Comparison of ENCODE assay signal across 9 cellular contexts in genomic region chr7:130912086-130912909, GRCh38.
A peak's percentile ranks its signal among the peaks of the same experiment; 100 is the strongest.
DNase-seq lines count a peak whose midpoint lies in the region; ATAC-seq, FAIRE-seq and TF ChIP-seq lines count a peak whose summit lies in the region.
"Had no signal": no experiment of that assay in that cellular context is flagged by ENCODE, and none has a peak within 500 bp of the region (broad histone marks: within the 10 kb centered on the region; RNA-seq: fewer than 3 reads in every experiment).

No MANE protein-coding gene starts in this region.

- RAD21 ChIA-PET in GM12878 (lab: Charles Lee; ENCODE audit: unreplicated experiment), result interaction anchor here (0.8 to 5.6 kb wide), 15 partner anchors 8 to 128 kb away, joined by 3 to 55 read pairs (median 4); no protein-coding TSS in a partner anchor

- TF ChIP-seq CTCF in GM12878 (IDR thresholded peaks at IDR 0.05 in 2 of 3, conservative IDR thresholded peaks at IDR 0.05 in 1 of 3; ENCODE audit: control insufficient read depth in 2 of 3, extremely low read depth in 1 of 3, insufficient read depth in 1 of 3, low read depth in 3 of 3, low read length in 3 of 3), result no peak
- TF ChIP-seq CTCF in lung (IDR thresholded peaks at IDR 0.05; ENCODE audit: control extremely low read depth, extremely low read depth), result no peak

- H3K4me1 ChIP-seq in HUES6 (ENCODE audit: control insufficient read depth, insufficient read depth, low read length) (peaks cover 63% of the 10 kb centered on the region), GM12878 (ENCODE audit: control insufficient read depth, insufficient read depth, low read length) (peaks cover 44% of the 10 kb centered on the region), lung (ENCODE audit: control insufficient read depth in 2 of 2, insufficient read depth in 2 of 2, low read length in 2 of 2) (peaks cover 17 to 37% of the 10 kb centered on the region in 2 donors)

- peak overlapping the region; percentile 88 for H3K4me2 ChIP-seq in GM12878 (ENCODE audit: control insufficient read depth, insufficient read depth)

- TF ChIP-seq RAD21 in GM12878 (IDR thresholded peaks at IDR 0.05; ENCODE audit: insufficient read depth, low read depth, low read length), result no peak

- peaks cover 82% of the 10 kb centered on the region for H3K79me2 ChIP-seq in GM12878 (ENCODE audit: control insufficient read depth, insufficient read depth, low read length)

- WGBS in GM12878 (ENCODE audit: insufficient coverage, insufficient replicate concordance, low lambda C conversion rate, missing lambda C conversion rate), result 24% methylated on average over 9 of the region's 9 CpGs
- WGBS in lung, 2 donors, result 21 to 23% methylated on average over 9 of the region's 9 CpGs

- SMC1A ChIA-PET in GM12878 (lab: Charles Lee; ENCODE audit: uncharacterized antibody, unreplicated experiment), result interaction anchor here (0.5 to 6.0 kb wide), 15 partner anchors 8 to 493 kb away, joined by 3 to 66 read pairs (median 5); no protein-coding TSS in a partner anchor

- H4K20me1 ChIP-seq in GM12878 (ENCODE audit: control insufficient read depth, insufficient read depth), result no peaks in the 10 kb centered on the region

- peak overlapping the region; percentile 62 for H3K9ac ChIP-seq in HUES6 (ENCODE audit: low read length)
- peak overlapping the region; percentile 61 for H3K9ac ChIP-seq in GM12878 (ENCODE audit: control insufficient read depth, insufficient read depth, low read length)

- FAIRE-seq in GM12878 (lab: Jason Lieb, UNC) (no peak), urothelium cell line (lab: Jason Lieb, UNC) (no peak)

- BruUV-seq in GM12878 (replicated peaks; lab: Mats Ljungman, UMichigan), result no TSS peak

- H2AFZ ChIP-seq in GM12878 (ENCODE audit: control insufficient read depth, low read depth, low read length), result no peak overlapping the region

- no peak for TF ChIP-seq POLR2A in GM12878 (IDR thresholded peaks at IDR 0.05; ENCODE audit: low read depth, low read length)

- CTCF ChIA-PET in GM12878 (lab: Yijun Ruan, JAX), result interaction anchor here (0.9 to 5.0 kb wide), 12 partner anchors 9 to 128 kb away, joined by 3 to 30 read pairs (median 5); no protein-coding TSS in a partner anchor

- H3K27ac ChIP-seq in HUES6 (ENCODE audit: low read depth, low read length), result no peak overlapping the region
- H3K27ac ChIP-seq in GM12878 (ENCODE audit: control insufficient read depth, insufficient read depth), result peak overlapping the region; percentile 94
- peak overlapping the region; percentile 83 to 97 for H3K27ac ChIP-seq in lung (ENCODE audit: low read depth in 1 of 2, low read length in 1 of 2)
- H3K27ac ChIP-seq: 22Rv1 had no signal

- in situ Hi-C loops in GM12878 (cut with MboI), result no loop called here

- peak; percentile 58 for DNase-seq in DMS53 (lab: John Stamatoyannopoulos, UW)
- no peak for DNase-seq in DMS53 treated with DMSO at 0.1 percent for 48 hours (lab: John Stamatoyannopoulos, UW; ENCODE audit: unreplicated experiment)
- DNase-seq in GM12878 (ENCODE audit: low read depth, low spot score), result no peak
- DNase-seq in lung (ENCODE audit: low spot score), result no peak
- peak; percentile 31 for DNase-seq in urothelium cell line (ENCODE audit: low spot score)
- DNase-seq in RPMI8226, result no peak
- DNase-seq in epidermal melanocyte (ENCODE audit: insufficient read length, low spot score), result no peak

- peak overlapping the region; percentile 16; the same call in 1 of the 2 replicates for H3K4me3 ChIP-seq in HUES6 (ENCODE audit: low read depth, low read length)
- peak overlapping the region; percentile 58 for H3K4me3 ChIP-seq in GM12878
- H3K4me3 ChIP-seq in lung, result peak overlapping the region; percentile 39

- intact Hi-C loops in GM12878 (cut with micrococcal nuclease; ENCODE audit: unreplicated experiment), result loop anchor here (2.0 to 5.0 kb wide), 2 partner anchors 49 to 120 kb away; no protein-coding TSS in a partner anchor

- ATAC-seq in GM12878, result peak; percentile 27
- no peak for ATAC-seq in lung (ENCODE audit: insufficient read depth, low FRiP score)

- POLR2A ChIA-PET in GM12878 (lab: Charles Lee), result interaction anchor here (1.0 to 3.6 kb wide), 9 partner anchors 8 to 66 kb away, joined by 3 to 37 read pairs (median 4); no protein-coding TSS in a partner anchor

- H3K36me3 ChIP-seq in HUES6 (ENCODE audit: control insufficient read depth, insufficient read depth, low read length), result no peaks in the 10 kb centered on the region
- peaks cover 12 to 29% of the 10 kb centered on the region in 2 experiments for H3K36me3 ChIP-seq in GM12878 (ENCODE audit: control insufficient read depth in 2 of 2, insufficient read depth in 2 of 2, low read length in 1 of 2)
- peaks cover 0 to 2% of the 10 kb centered on the region in 2 donors for H3K36me3 ChIP-seq in lung (ENCODE audit: control insufficient read depth in 2 of 2, insufficient read depth in 2 of 2, low read length in 2 of 2)

- TF ChIP-seq EP300 in GM12878 (IDR thresholded peaks at IDR 0.05; ENCODE audit: borderline replicate concordance in 1 of 2, control insufficient read depth in 1 of 2, low read depth in 2 of 2, low read length in 2 of 2), result no peak

- no peaks in the 10 kb centered on the region for H3K9me3 ChIP-seq in HUES6 (ENCODE audit: control insufficient read depth, insufficient read depth, low read depth, low read length)
- no peaks in the 10 kb centered on the region for H3K9me3 ChIP-seq in GM12878 (replicated peaks; ENCODE audit: control insufficient read depth, insufficient read depth, low read length)
- H3K9me3 ChIP-seq in lung (ENCODE audit: control insufficient read depth in 2 of 2, insufficient read depth in 1 of 2, low read length in 1 of 2), result no peaks in the 10 kb centered on the region

- no peaks in the 10 kb centered on the region for H3K27me3 ChIP-seq in HUES6 (ENCODE audit: control insufficient read depth, insufficient read depth, low read length)
- no peaks in the 10 kb centered on the region for H3K27me3 ChIP-seq in GM12878 (replicated peaks in 1 of 2; ENCODE audit: control insufficient read depth in 2 of 2, insufficient read depth in 2 of 2, low read length in 1 of 2)
- no peaks in the 10 kb centered on the region for H3K27me3 ChIP-seq in lung (ENCODE audit: control insufficient read depth, insufficient read depth)

TF ChIP-seq in GM12878, 131 proteins besides CTCF, POLR2A, EP300 and RAD21 (continues in another document):
- TF ChIP-seq RAD51 (IDR thresholded peaks at IDR 0.05) (no peak), GATAD2B (conservative IDR thresholded peaks at IDR 0.05; ENCODE audit: low read depth) (no peak), PML (IDR thresholded peaks at IDR 0.05; ENCODE audit: low read length) (no peak), POLR2AphosphoS2 (IDR thresholded peaks at IDR 0.05; ENCODE audit: low read depth, low read length) (no peak), TBL1XR1 (IDR thresholded peaks at IDR 0.05; ENCODE audit: low read depth, low read length) (0 out of 2 replicates have a peak, but pooled peaks have one; percentile 3), HDGF (IDR thresholded peaks at IDR 0.05) (no peak), ZBTB33 (IDR thresholded peaks at IDR 0.05) (no peak), MEF2B (IDR thresholded peaks at IDR 0.05; ENCODE audit: partially characterized antibody, poor library complexity, severe bottlenecking) (no peak)
- TF ChIP-seq, protein P1, sequence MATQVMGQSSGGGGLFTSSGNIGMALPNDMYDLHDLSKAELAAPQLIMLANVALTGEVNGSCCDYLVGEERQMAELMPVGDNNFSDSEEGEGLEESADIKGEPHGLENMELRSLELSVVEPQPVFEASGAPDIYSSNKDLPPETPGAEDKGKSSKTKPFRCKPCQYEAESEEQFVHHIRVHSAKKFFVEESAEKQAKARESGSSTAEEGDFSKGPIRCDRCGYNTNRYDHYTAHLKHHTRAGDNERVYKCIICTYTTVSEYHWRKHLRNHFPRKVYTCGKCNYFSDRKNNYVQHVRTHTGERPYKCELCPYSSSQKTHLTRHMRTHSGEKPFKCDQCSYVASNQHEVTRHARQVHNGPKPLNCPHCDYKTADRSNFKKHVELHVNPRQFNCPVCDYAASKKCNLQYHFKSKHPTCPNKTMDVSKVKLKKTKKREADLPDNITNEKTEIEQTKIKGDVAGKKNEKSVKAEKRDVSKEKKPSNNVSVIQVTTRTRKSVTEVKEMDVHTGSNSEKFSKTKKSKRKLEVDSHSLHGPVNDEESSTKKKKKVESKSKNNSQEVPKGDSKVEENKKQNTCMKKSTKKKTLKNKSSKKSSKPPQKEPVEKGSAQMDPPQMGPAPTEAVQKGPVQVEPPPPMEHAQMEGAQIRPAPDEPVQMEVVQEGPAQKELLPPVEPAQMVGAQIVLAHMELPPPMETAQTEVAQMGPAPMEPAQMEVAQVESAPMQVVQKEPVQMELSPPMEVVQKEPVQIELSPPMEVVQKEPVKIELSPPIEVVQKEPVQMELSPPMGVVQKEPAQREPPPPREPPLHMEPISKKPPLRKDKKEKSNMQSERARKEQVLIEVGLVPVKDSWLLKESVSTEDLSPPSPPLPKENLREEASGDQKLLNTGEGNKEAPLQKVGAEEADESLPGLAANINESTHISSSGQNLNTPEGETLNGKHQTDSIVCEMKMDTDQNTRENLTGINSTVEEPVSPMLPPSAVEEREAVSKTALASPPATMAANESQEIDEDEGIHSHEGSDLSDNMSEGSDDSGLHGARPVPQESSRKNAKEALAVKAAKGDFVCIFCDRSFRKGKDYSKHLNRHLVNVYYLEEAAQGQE (IDR thresholded peaks at IDR 0.05; ENCODE audit: low read depth, low read length), result no peak

Comparison
In these comparisons a context has a peak if more than half of its experiments do, and no peak if none do; other contexts are left out.
1. DNase-seq: peak in DMS53 (single experiment) and urothelium cell line (single experiment); none in DMS53 treated with DMSO at 0.1 percent for 48 hours (single experiment), GM12878 (single experiment), lung (single experiment), RPMI8226 (single experiment) and epidermal melanocyte (single experiment).
2. Peak in every context shown above with its lines, with median percentiles within 50 percentile points of each other: H3K4me3 ChIP-seq.